ENCODE assay signal across 9 cellular contexts in genomic region chr9:19162026-19162366, GRCh38. TPM values are rescaled to one million over a fixed set of nuclear protein-coding genes. Genes with fewer than 3 reads are reported as not detected.
DNase-seq lines count a peak whose midpoint lies in the region; ATAC-seq and TF ChIP-seq lines count a peak whose summit lies in the region.
"Had no signal": no experiment of that assay in that cellular context is flagged by ENCODE, and none has a peak within 500 bp of the region (broad histone marks: within the 10 kb centered on the region; RNA-seq: fewer than 3 reads in every experiment).

No MANE protein-coding gene starts in this region.

- WGBS in neuronal stem cell (ENCODE audit: extremely low coverage in 2 of 2, insufficient read length in 2 of 2, insufficient replicate concordance in 1 of 2), 2 donors = no CpG with 5 or more reads among the region's 2 CpGs
- 78% methylated on average over 2 of the region's 2 CpGs for WGBS in prostate gland

- no peaks in the 10 kb centered on the region for H3K79me1 ChIP-seq in neuronal stem cell (ENCODE audit: low read depth, low read length)

- DNase-seq in CD4-positive, alpha-beta T cell = no peak
- DNase-seq in HL-60 (ENCODE audit: low read depth in 1 of 2, low spot score in 1 of 2) = no peak
- no peak for DNase-seq in MCF 10A (ENCODE audit: unreplicated experiment)
- DNase-seq in neuronal stem cell (ENCODE audit: low spot score) = no peak
- DNase-seq in activated CD4-positive, CD25-positive, alpha-beta regulatory T cell (lab: John Stamatoyannopoulos, UW) = no peak
- no peak for DNase-seq in prostate gland (ENCODE audit: low spot score)
- no peak for DNase-seq in SKM-1 (lab: John Stamatoyannopoulos, UW; ENCODE audit: unreplicated experiment)
- DNase-seq in dermis blood vessel endothelial cell = no peak
- DNase-seq: NCI-H146 had no signal

- no peak overlapping the region for H3K23ac ChIP-seq in neuronal stem cell (ENCODE audit: low read depth, low read length, poor library complexity)

- no peak overlapping the region for H3K4ac ChIP-seq in neuronal stem cell (ENCODE audit: low read length)

- H4K91ac ChIP-seq in neuronal stem cell (ENCODE audit: low read depth, low read length, poor library complexity) = no peak overlapping the region

- no peak overlapping the region for H3K9ac ChIP-seq in neuronal stem cell (ENCODE audit: low read depth, low read length, poor library complexity)

- peak overlapping the region; percentile 47 for H2AFZ ChIP-seq in neuronal stem cell (ENCODE audit: low read length)

- H3K18ac ChIP-seq in neuronal stem cell (ENCODE audit: low read length) = no peak overlapping the region

- no peaks in the 10 kb centered on the region for H3K36me3 Mint-ChIP-seq in CD4-positive, alpha-beta T cell (ENCODE audit: low read depth)
- H3K36me3 Mint-ChIP-seq in MCF 10A (ENCODE audit: insufficient read depth, unreplicated experiment) = no peaks in the 10 kb centered on the region

- POLR2A ChIA-PET in CD4-positive, alpha-beta T cell (lab: Charles Lee) = interaction anchor here (0.6 to 1.4 kb wide), 2 partner anchors 108 to 218 kb away, joined by 3 read pairs; partner anchors contain the start of gene RPS6
- POLR2A ChIA-PET in MCF 10A (lab: Yijun Ruan, JAX) = interaction anchor here (0.6 to 4.6 kb wide), 10 partner anchors 11 to 216 kb away, joined by 3 to 27 read pairs (median 8); partner anchors contain the start of genes DENND4C and RRAGA

- no peaks in the 10 kb centered on the region for H3K9me3 Mint-ChIP-seq in CD4-positive, alpha-beta T cell
- H3K9me3 Mint-ChIP-seq in MCF 10A (ENCODE audit: unreplicated experiment) = no peaks in the 10 kb centered on the region

- peaks cover 15% of the 10 kb centered on the region for H3K4me1 Mint-ChIP-seq in CD4-positive, alpha-beta T cell (ENCODE audit: low read depth)
- H3K4me1 Mint-ChIP-seq in MCF 10A (ENCODE audit: insufficient read depth, unreplicated experiment) = peaks cover 17% of the 10 kb centered on the region

- H2BK12ac ChIP-seq in neuronal stem cell (ENCODE audit: low read length) = no peak overlapping the region

- peaks cover 0 to 2% of the 10 kb centered on the region in 2 donors for H3K4me1 ChIP-seq in neuronal stem cell (ENCODE audit: control insufficient read depth in 2 of 2, insufficient read depth in 1 of 2, low read depth in 1 of 2, low read length in 2 of 2)
- H3K4me1 ChIP-seq in prostate gland (replicated peaks) = no peaks in the 10 kb centered on the region

- H2AK5ac ChIP-seq in neuronal stem cell (ENCODE audit: low read depth, low read length) = no peak overlapping the region

- H2BK5ac ChIP-seq in neuronal stem cell (ENCODE audit: low read length) = no peak overlapping the region

- peak overlapping the region; percentile 58 for H3K27ac Mint-ChIP-seq in CD4-positive, alpha-beta T cell
- H3K27ac Mint-ChIP-seq in MCF 10A (ENCODE audit: low read depth, unreplicated experiment) = peak overlapping the region; percentile 94

- H2BK15ac ChIP-seq in neuronal stem cell (ENCODE audit: low read length) = no peak overlapping the region

- H3K4me3 ChIP-seq in HL-60 (replicated peaks; ENCODE audit: insufficient read depth, low read length) (no peak overlapping the region), neuronal stem cell (ENCODE audit: low read length in 2 of 2) (no peak overlapping the region), prostate gland (no peak overlapping the region)

- no peaks in the 10 kb centered on the region for H3K9me3 ChIP-seq in CD4-positive, alpha-beta T cell (ENCODE audit: control insufficient read depth, low read length)
- no peaks in the 10 kb centered on the region for H3K9me3 ChIP-seq in neuronal stem cell (replicated peaks in 1 of 2; ENCODE audit: control insufficient read depth in 2 of 2, insufficient read depth in 1 of 2, low read depth in 1 of 2, low read length in 2 of 2)
- no peaks in the 10 kb centered on the region for H3K9me3 ChIP-seq in prostate gland

- BruUV-seq in MCF 10A (replicated peaks; lab: Mats Ljungman, UMichigan) = no TSS peak

- H3K36me3 ChIP-seq in neuronal stem cell (replicated peaks in 1 of 2; ENCODE audit: control insufficient read depth in 2 of 2, insufficient read depth in 2 of 2, low read length in 2 of 2) (no peaks in the 10 kb centered on the region), prostate gland (no peaks in the 10 kb centered on the region)

- H2BK120ac ChIP-seq in neuronal stem cell (ENCODE audit: low read depth, low read length) = no peak overlapping the region

- intact Hi-C loops in CD4-positive, alpha-beta T cell (cut with DNase I, micrococcal nuclease) = no loop called here
- intact Hi-C loops in MCF 10A (cut with micrococcal nuclease) = loop anchor here (2.0 to 5.0 kb wide), 3 partner anchors 23 to 59 kb away; partner anchors contain the start of gene HAUS6
- intact Hi-C loops in prostate gland (cut with DNase I) = no loop called here

- H3K27me3 Mint-ChIP-seq in CD4-positive, alpha-beta T cell = no peaks in the 10 kb centered on the region
- no peaks in the 10 kb centered on the region for H3K27me3 Mint-ChIP-seq in MCF 10A (ENCODE audit: insufficient read depth, unreplicated experiment)

- H4K8ac ChIP-seq in neuronal stem cell (ENCODE audit: low read depth, low read length) = no peak overlapping the region

- CTCF ChIA-PET in CD4-positive, alpha-beta T cell (lab: Charles Lee) = interaction anchor here (0.8 to 1.9 kb wide), 5 partner anchors 10 to 76 kb away, joined by 4 to 8 read pairs (median 4); no protein-coding TSS in a partner anchor
- CTCF ChIA-PET in MCF 10A (lab: Yijun Ruan, JAX) = interaction anchor here (0.6 to 2.7 kb wide), 6 partner anchors 12 to 1446 kb away, joined by 3 to 13 read pairs (median 4); no protein-coding TSS in a partner anchor

- no peaks in the 10 kb centered on the region for H3K27me3 ChIP-seq in CD4-positive, alpha-beta T cell (ENCODE audit: control insufficient read depth, insufficient read depth, low read length)
- H3K27me3 ChIP-seq in HL-60 (ENCODE audit: insufficient read depth, poor library complexity, severe bottlenecking) (no peaks in the 10 kb centered on the region), neuronal stem cell (ENCODE audit: control insufficient read depth in 3 of 3, insufficient read depth in 3 of 3, low read depth in 1 of 3, low read length in 3 of 3) (no peaks in the 10 kb centered on the region), prostate gland (replicated peaks; ENCODE audit: insufficient read depth) (no peaks in the 10 kb centered on the region)

- no peak overlapping the region for H3K14ac ChIP-seq in neuronal stem cell (ENCODE audit: low read length)

- H3K27ac ChIP-seq in CD4-positive, alpha-beta T cell (ENCODE audit: low read depth, low read length) = peak overlapping the region; percentile 18
- H3K27ac ChIP-seq in HL-60 (replicated peaks) = peak overlapping the region; percentile 71
- H3K27ac ChIP-seq in neuronal stem cell (replicated peaks; ENCODE audit: low read length) = no peak overlapping the region
- H3K27ac ChIP-seq in prostate gland = no peak overlapping the region

- TF ChIP-seq POLR2A in prostate gland (IDR thresholded peaks at IDR 0.05) = no peak

- no peak overlapping the region for H3K4me2 ChIP-seq in neuronal stem cell (ENCODE audit: insufficient read depth, low read length, poor library complexity, severe bottlenecking)

- no peak for TF ChIP-seq CTCF in CD4-positive, alpha-beta T cell (IDR thresholded peaks at IDR 0.05)
- TF ChIP-seq CTCF in HL-60 (IDR thresholded peaks at IDR 0.05; ENCODE audit: insufficient read depth, low read length) (no peak), MCF 10A (IDR thresholded peaks at IDR 0.05; ENCODE audit: unreplicated experiment) (no peak), prostate gland (IDR thresholded peaks at IDR 0.05) (no peak)

- H3K4me3 Mint-ChIP-seq in CD4-positive, alpha-beta T cell = no peak overlapping the region
- H3K4me3 Mint-ChIP-seq in MCF 10A (ENCODE audit: unreplicated experiment) = no peak overlapping the region

- ATAC-seq in CD4-positive, alpha-beta T cell (ENCODE audit: poor library complexity) = no peak

RNA-seq across cellular contexts. Expression of gene PLIN2, which starts 34.7 kb away (rescaled TPM):
- 10 to 100 TPM; 68.8 to 70.7 TPM for total RNA-seq in CD4-positive, alpha-beta T cell
- total RNA-seq in MCF 10A (2022) (not detected in 2 replicates), prostate gland (10 to 100 TPM; 20.9 to 85.4 TPM), dermis blood vessel endothelial cell (141 and 188 TPM in 2 replicates)
- 60.1 TPM for polyA plus RNA-seq in neuronal stem cell (2013, experiment 1 of 2)
- 58.0 TPM for polyA plus RNA-seq in neuronal stem cell (2013, experiment 2 of 2)

RNA-seq across cellular contexts. Expression of gene HAUS6, which starts 59.3 kb away (rescaled TPM):
- total RNA-seq in CD4-positive, alpha-beta T cell = 10 to 100 TPM; 14.9 to 17.2 TPM
- total RNA-seq in MCF 10A (2022) = 15.8 and 16.2 TPM in 2 replicates
- 26.0 TPM for polyA plus RNA-seq in neuronal stem cell (2013, experiment 1 of 2)
- 26.1 TPM for polyA plus RNA-seq in neuronal stem cell (2013, experiment 2 of 2)
- 10 to 100 TPM in 1 of 2 donors, 1 to 10 TPM in 1; 7.3 to 11.3 TPM for total RNA-seq in prostate gland
- total RNA-seq in dermis blood vessel endothelial cell = 18.4 and 23.8 TPM in 2 replicates

Comparison
In these comparisons a context has a peak if more than half of its experiments do, and no peak if none do; other contexts are left out.
1. H3K27ac ChIP-seq: peak in CD4-positive, alpha-beta T cell (single experiment) and HL-60 (single experiment); none in neuronal stem cell (single experiment) and prostate gland (0 of 2).
2. RNA of gene PLIN2, which starts 34.7 kb away (total RNA-seq): 141 to 188 TPM in dermis blood vessel endothelial cell, 20.9 to 85.4 TPM in prostate gland and 68.8 to 70.7 TPM in CD4-positive, alpha-beta T cell; not detected in MCF 10A; every median in the first group is over 10 times any median in the second.